In genomic region chr16:74695450-74696422, GRCh38 we compare ENCODE assay signal across 8 cellular contexts. TPM values are rescaled to one million over a fixed set of nuclear protein-coding genes. Genes with fewer than 3 reads are reported as not detected.
A peak's percentile ranks its signal among the peaks of the same experiment; 100 is the strongest.
DNase-seq lines count a peak whose midpoint lies in the region; ATAC-seq lines count a peak whose summit lies in the region.

No MANE protein-coding gene starts in this region.

- no peak overlapping the region for H3K9ac ChIP-seq in HUES64 (ENCODE audit: low read depth, low read length)

- no peaks in the 10 kb centered on the region for H3K27me3 Mint-ChIP-seq in stimulated activated naive CD8-positive, alpha-beta T cell treated with anti-CD3 and anti-CD28 coated beads, Interleukin-15, Interleukin-2, amounts not matched to agents 100 ng/mL and 50 ng/mL, for 24 hours

- H3K27me3 ChIP-seq in HUES64 (ENCODE audit: insufficient read depth, low read length) = peaks cover 15% of the 10 kb centered on the region

- H3K36me3 Mint-ChIP-seq in stimulated activated naive CD8-positive, alpha-beta T cell treated with anti-CD3 and anti-CD28 coated beads, Interleukin-15, Interleukin-2, amounts not matched to agents 100 ng/mL and 50 ng/mL, for 24 hours (ENCODE audit: low read depth) = peaks cover 62% of the 10 kb centered on the region

- H3K4me1 Mint-ChIP-seq in stimulated activated naive CD8-positive, alpha-beta T cell treated with anti-CD3 and anti-CD28 coated beads, Interleukin-15, Interleukin-2, amounts not matched to agents 100 ng/mL and 50 ng/mL, for 24 hours (ENCODE audit: low read depth) = peaks cover 50% of the 10 kb centered on the region

- 0 out of 2 replicates have a peak, but pooled peaks cover 4% of the 10 kb centered on the region for H3K4me1 ChIP-seq in HUES64 (ENCODE audit: insufficient read depth, low read length)

- H3K27ac Mint-ChIP-seq in stimulated activated naive CD8-positive, alpha-beta T cell treated with anti-CD3 and anti-CD28 coated beads, Interleukin-15, Interleukin-2, amounts not matched to agents 100 ng/mL and 50 ng/mL, for 24 hours = no peak overlapping the region

- no peaks in the 10 kb centered on the region for H3K9me3 Mint-ChIP-seq in stimulated activated naive CD8-positive, alpha-beta T cell treated with anti-CD3 and anti-CD28 coated beads, Interleukin-15, Interleukin-2, amounts not matched to agents 100 ng/mL and 50 ng/mL, for 24 hours

- H3K4me3 Mint-ChIP-seq in stimulated activated naive CD8-positive, alpha-beta T cell treated with anti-CD3 and anti-CD28 coated beads, Interleukin-15, Interleukin-2, amounts not matched to agents 100 ng/mL and 50 ng/mL, for 24 hours = peak overlapping the region; percentile 54

- WGBS in HUES64 = 63% methylated on average over 18 of the region's 19 CpGs

- DNase-seq in DMS153 treated with DMSO at 0.1 percent for 48 hours (lab: John Stamatoyannopoulos, UW; ENCODE audit: unreplicated experiment) (peak; percentile 81), OCI-M2 (lab: John Stamatoyannopoulos, UW; ENCODE audit: unreplicated experiment) (peak; percentile 37), fibroblast of gingiva (ENCODE audit: low read depth) (peak; percentile 92), myocyte (ENCODE audit: low read depth) (peak; percentile 95)
- DNase-seq in activated T-cell treated with anti-CD3 and anti-CD28 coated beads, Interleukin-2, amount 50 U/mL, for 1 hour = peak; percentile 54

- H3K4me3 ChIP-seq in HUES64 (ENCODE audit: low read length) = peak overlapping the region; percentile 59

- no peaks in the 10 kb centered on the region for H3K36me3 ChIP-seq in HUES64 (ENCODE audit: insufficient read depth, low read length)

- no peak overlapping the region for H3K27ac ChIP-seq in HUES64 (ENCODE audit: low read depth, low read length)

- H3K9me3 ChIP-seq in HUES64 (ENCODE audit: insufficient read depth, low read depth, low read length) = no peaks in the 10 kb centered on the region

- ATAC-seq in GM21529 (IDR thresholded peaks at IDR 0.05; ENCODE audit: unreplicated experiment) = peak; percentile 86

RNA-seq across cellular contexts. Expression of gene MLKL, which starts 4.9 kb away (rescaled TPM):
- 3.4 TPM for polyA plus RNA-seq in HUES64 (2013, experiment 1 of 2)
- polyA plus RNA-seq in HUES64 (2013, experiment 2 of 2) = 3.2 TPM
- 0.57 and 1.4 TPM in 2 replicates for total RNA-seq in myocyte
- 1.2 TPM for polyA plus RNA-seq in myocyte (2012)

RNA-seq across cellular contexts. Expression of gene RFWD3, which starts 29.1 kb away (rescaled TPM):
- polyA plus RNA-seq in HUES64 (2013, experiment 1 of 2) = 55.5 TPM
- 50.7 TPM for polyA plus RNA-seq in HUES64 (2013, experiment 2 of 2)
- 13.0 and 14.1 TPM in 2 replicates for total RNA-seq in myocyte
- 7.3 TPM for polyA plus RNA-seq in myocyte (2012)

Comparison
In these comparisons a context has a peak if more than half of its experiments do, and no peak if none do; other contexts are left out.
1. DNase-seq: peak in every context shown above with its lines; median percentile 95 in myocyte; 92 in fibroblast of gingiva; 81 in DMS153 treated with DMSO at 0.1 percent for 48 hours; 54 in activated T-cell treated with anti-CD3 and anti-CD28 coated beads, Interleukin-2, amount 50 U/mL, for 1 hour; 37 in OCI-M2.